ENCODE assay signal across 24 cellular contexts in the genomic region with DNA sequence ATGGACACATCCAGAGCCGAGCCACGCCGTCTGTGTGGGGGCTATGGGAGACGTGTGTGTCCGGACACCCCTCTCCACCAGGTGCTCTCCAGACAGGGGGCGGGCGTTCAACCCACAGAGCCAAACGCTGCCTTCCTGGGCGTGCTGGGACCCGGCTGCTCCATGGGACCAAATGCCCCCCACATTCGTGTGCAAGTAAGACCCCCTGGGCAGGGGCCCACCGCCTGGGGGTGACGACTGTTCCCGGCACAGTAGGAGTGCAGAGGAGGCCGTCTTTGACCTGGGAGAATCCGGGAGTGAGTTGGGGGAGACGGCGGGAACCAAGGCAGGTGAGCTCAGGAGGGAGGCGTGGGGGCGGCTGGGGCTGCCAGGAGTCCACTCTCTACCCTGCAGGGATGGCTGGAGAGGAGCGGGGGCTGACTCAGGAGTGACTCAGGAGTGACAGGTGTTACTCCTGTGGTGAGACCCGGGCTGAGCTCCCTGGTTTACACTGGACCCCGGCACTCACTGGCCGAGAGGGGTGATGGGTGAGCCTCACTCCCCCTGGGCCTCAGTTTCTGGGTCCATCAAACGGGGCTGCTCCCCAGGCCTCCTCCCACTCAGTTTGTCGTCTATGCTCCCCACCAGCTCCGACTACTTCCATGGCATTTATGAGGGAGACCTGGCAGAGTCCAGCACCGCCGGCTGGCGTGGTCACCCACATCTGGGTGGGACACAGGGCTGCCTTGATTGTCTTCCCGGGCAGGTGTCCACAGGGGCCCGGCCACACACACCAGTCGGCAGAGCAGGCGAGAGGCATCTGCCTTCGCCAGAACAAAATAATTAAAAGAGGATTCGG.
A peak's percentile ranks its signal among the peaks of the same experiment; 100 is the strongest.
DNase-seq lines count a peak whose midpoint lies in the region; ATAC-seq, FAIRE-seq and TF ChIP-seq lines count a peak whose summit lies in the region.
"Had no signal": no experiment of that assay in that cellular context is flagged by ENCODE, and none has a peak within 500 bp of the region (broad histone marks: within the 10 kb centered on the region; RNA-seq: fewer than 3 reads in every experiment).

No MANE protein-coding gene starts in this region.

- no peaks in the 10 kb centered on the region for H3K36me3 ChIP-seq in bronchial epithelial cell (ENCODE audit: control insufficient read depth, insufficient read depth, low read length)
- no peaks in the 10 kb centered on the region for H3K36me3 ChIP-seq in osteoblast (ENCODE audit: insufficient read depth, low read length)
- H3K36me3 ChIP-seq: BLaER1 treated with 17β-estradiol and CSF1 and Interleukin-3, amounts not matched to agents 10 nM and 100 nM; MG63 had no signal

- H3K27ac ChIP-seq in osteoblast (ENCODE audit: low read depth, low read length): no peak overlapping the region
- H3K27ac ChIP-seq: 22Rv1; BLaER1 treated with 17β-estradiol and CSF1 and Interleukin-3, amounts not matched to agents 10 nM and 100 nM had no signal

- CTCF ChIA-PET in activated CD4-positive, alpha-beta memory T cell treated with anti-CD3 and anti-CD28 coated beads for 36 hours (lab: Charles Lee): no interaction called here
- CTCF ChIA-PET in activated CD4-positive, alpha-beta memory T cell treated with anti-CD3 and anti-CD28 coated beads, Interleukin-2, amount 10 ng/mL, durations not matched to agents 7 days and 5 days (lab: Charles Lee): no interaction called here

- H3K4me2 ChIP-seq in osteoblast (ENCODE audit: insufficient read depth, low read length): no peak overlapping the region

- POLR2A ChIA-PET in activated CD4-positive, alpha-beta memory T cell treated with anti-CD3 and anti-CD28 coated beads for 36 hours (lab: Charles Lee): no interaction called here
- POLR2A ChIA-PET in activated CD4-positive, alpha-beta memory T cell treated with anti-CD3 and anti-CD28 coated beads, Interleukin-2, amount 10 ng/mL, durations not matched to agents 7 days and 5 days (lab: Charles Lee): no interaction called here

- H3K27me3 Mint-ChIP-seq in activated CD4-positive, alpha-beta memory T cell treated with anti-CD3 and anti-CD28 coated beads for 36 hours: peaks cover 28% of the 10 kb centered on the region
- H3K27me3 Mint-ChIP-seq in activated CD4-positive, alpha-beta memory T cell treated with anti-CD3 and anti-CD28 coated beads, Interleukin-2, amount 10 ng/mL, durations not matched to agents 7 days and 5 days: peaks cover 19% of the 10 kb centered on the region

- no peaks in the 10 kb centered on the region for H4K20me1 ChIP-seq in osteoblast (ENCODE audit: insufficient read depth, low read length)

- TF ChIP-seq CTCF in bronchial epithelial cell (IDR thresholded peaks at IDR 0.05; ENCODE audit: insufficient read depth, low read length, severe bottlenecking) (no peak), osteoblast (IDR thresholded peaks at IDR 0.05; ENCODE audit: extremely low read depth, low read depth, low read length) (no peak), GM20000 (IDR thresholded peaks at IDR 0.05; ENCODE audit: extremely low read depth, missing control alignments) (no peak)

- H3K4me1 ChIP-seq in osteoblast (ENCODE audit: insufficient read depth, low read length): no peaks in the 10 kb centered on the region

- H3K4me1 Mint-ChIP-seq in activated CD4-positive, alpha-beta memory T cell treated with anti-CD3 and anti-CD28 coated beads for 36 hours (ENCODE audit: low read depth): no peaks in the 10 kb centered on the region
- H3K4me1 Mint-ChIP-seq in activated CD4-positive, alpha-beta memory T cell treated with anti-CD3 and anti-CD28 coated beads, Interleukin-2, amount 10 ng/mL, durations not matched to agents 7 days and 5 days: no peaks in the 10 kb centered on the region

- no peaks in the 10 kb centered on the region for H3K79me2 ChIP-seq in osteoblast (ENCODE audit: insufficient read depth, low read length)

- intact Hi-C loops in activated CD4-positive, alpha-beta memory T cell treated with anti-CD3 and anti-CD28 coated beads for 36 hours (cut with micrococcal nuclease): no loop called here

- H3K4me3 Mint-ChIP-seq in activated CD4-positive, alpha-beta memory T cell treated with anti-CD3 and anti-CD28 coated beads for 36 hours: no peak overlapping the region
- no peak overlapping the region for H3K4me3 Mint-ChIP-seq in activated CD4-positive, alpha-beta memory T cell treated with anti-CD3 and anti-CD28 coated beads, Interleukin-2, amount 10 ng/mL, durations not matched to agents 7 days and 5 days
- H3K4me3 Mint-ChIP-seq: CD4-positive, alpha-beta memory T cell had no signal

- no peak overlapping the region for H2AFZ ChIP-seq in osteoblast (ENCODE audit: low read length)

- ATAC-seq in HG02884 (IDR thresholded peaks at IDR 0.05; ENCODE audit: unreplicated experiment): no peak
- ATAC-seq: Panc1 had no signal

- DNase-seq in activated CD4-positive, alpha-beta memory T cell treated with anti-CD3 and anti-CD28 coated beads for 36 hours: no peak
- DNase-seq in activated CD4-positive, alpha-beta memory T cell treated with anti-CD3 and anti-CD28 coated beads, Interleukin-2, amount 10 ng/mL, durations not matched to agents 7 days and 5 days: no peak
- DNase-seq in M059J (ENCODE audit: low read depth) (peak; percentile 30), bronchial epithelial cell (ENCODE audit: low read depth) (peak; percentile 4), osteoblast (ENCODE audit: insufficient read length, low spot score, missing footprints) (peak; percentile 89), GM20000 (ENCODE audit: low spot score) (no peak), T-helper 9 cell (no peak)
- DNase-seq: Calu3; CD4-positive, alpha-beta memory T cell; DMS153; GDM1; Karpas-422; MG63; NCI-H1417; NCI-H1694 treated with DMSO at 0.1 percent for 48 hours; NCI-H2081 treated with DMSO at 0.1 percent for 48 hours; NCI-H2171 treated with DMSO at 0.1 percent for 48 hours; NCI-H446 treated with DMSO at 0.1 percent for 48 hours; NCI-H526 treated with DMSO at 0.1 percent for 48 hours had no signal

- H3K27me3 ChIP-seq in bronchial epithelial cell (ENCODE audit: control insufficient read depth, insufficient read depth, low read length) (peaks cover 9% of the 10 kb centered on the region), osteoblast (ENCODE audit: insufficient read depth, low read length) (peaks cover 20% of the 10 kb centered on the region)
- H3K27me3 ChIP-seq: MG63 had no signal

- H3K36me3 Mint-ChIP-seq in activated CD4-positive, alpha-beta memory T cell treated with anti-CD3 and anti-CD28 coated beads for 36 hours: no peaks in the 10 kb centered on the region
- no peaks in the 10 kb centered on the region for H3K36me3 Mint-ChIP-seq in activated CD4-positive, alpha-beta memory T cell treated with anti-CD3 and anti-CD28 coated beads, Interleukin-2, amount 10 ng/mL, durations not matched to agents 7 days and 5 days (ENCODE audit: low read depth)
- H3K36me3 Mint-ChIP-seq: CD4-positive, alpha-beta memory T cell; IgD-negative memory B cell had no signal

- H3K4me3 ChIP-seq in bronchial epithelial cell (ENCODE audit: low read depth, low read length) (no peak overlapping the region), osteoblast (ENCODE audit: insufficient read depth, low read length) (no peak overlapping the region)
- H3K4me3 ChIP-seq: BLaER1 treated with 17β-estradiol and CSF1 and Interleukin-3, amounts not matched to agents 10 nM and 100 nM; MG63 had no signal

- no peaks in the 10 kb centered on the region for H3K9me3 ChIP-seq in osteoblast (ENCODE audit: low read depth, low read length)
- H3K9me3 ChIP-seq: MG63 had no signal

- H3K9me3 Mint-ChIP-seq in activated CD4-positive, alpha-beta memory T cell treated with anti-CD3 and anti-CD28 coated beads for 36 hours: peaks cover 7% of the 10 kb centered on the region
- H3K9me3 Mint-ChIP-seq in activated CD4-positive, alpha-beta memory T cell treated with anti-CD3 and anti-CD28 coated beads, Interleukin-2, amount 10 ng/mL, durations not matched to agents 7 days and 5 days: no peaks in the 10 kb centered on the region

- H3K27ac Mint-ChIP-seq in activated CD4-positive, alpha-beta memory T cell treated with anti-CD3 and anti-CD28 coated beads for 36 hours: peak overlapping the region; percentile 23
- no peak overlapping the region for H3K27ac Mint-ChIP-seq in activated CD4-positive, alpha-beta memory T cell treated with anti-CD3 and anti-CD28 coated beads, Interleukin-2, amount 10 ng/mL, durations not matched to agents 7 days and 5 days
- H3K27ac Mint-ChIP-seq: IgD-negative memory B cell had no signal

- no peak for FAIRE-seq in bronchial epithelial cell (lab: Jason Lieb, UNC)

Comparison
In these comparisons a context has a peak if more than half of its experiments do, and no peak if none do; other contexts are left out.
1. DNase-seq: peak in M059J (single experiment), bronchial epithelial cell (single experiment) and osteoblast (single experiment); none in activated CD4-positive, alpha-beta memory T cell treated with anti-CD3 and anti-CD28 coated beads for 36 hours (single experiment), activated CD4-positive, alpha-beta memory T cell treated with anti-CD3 and anti-CD28 coated beads, Interleukin-2, amount 10 ng/mL, durations not matched to agents 7 days and 5 days (single experiment), GM20000 (single experiment) and T-helper 9 cell (single experiment).